ENCODE assay signal across 8 cellular contexts in the genomic region with DNA sequence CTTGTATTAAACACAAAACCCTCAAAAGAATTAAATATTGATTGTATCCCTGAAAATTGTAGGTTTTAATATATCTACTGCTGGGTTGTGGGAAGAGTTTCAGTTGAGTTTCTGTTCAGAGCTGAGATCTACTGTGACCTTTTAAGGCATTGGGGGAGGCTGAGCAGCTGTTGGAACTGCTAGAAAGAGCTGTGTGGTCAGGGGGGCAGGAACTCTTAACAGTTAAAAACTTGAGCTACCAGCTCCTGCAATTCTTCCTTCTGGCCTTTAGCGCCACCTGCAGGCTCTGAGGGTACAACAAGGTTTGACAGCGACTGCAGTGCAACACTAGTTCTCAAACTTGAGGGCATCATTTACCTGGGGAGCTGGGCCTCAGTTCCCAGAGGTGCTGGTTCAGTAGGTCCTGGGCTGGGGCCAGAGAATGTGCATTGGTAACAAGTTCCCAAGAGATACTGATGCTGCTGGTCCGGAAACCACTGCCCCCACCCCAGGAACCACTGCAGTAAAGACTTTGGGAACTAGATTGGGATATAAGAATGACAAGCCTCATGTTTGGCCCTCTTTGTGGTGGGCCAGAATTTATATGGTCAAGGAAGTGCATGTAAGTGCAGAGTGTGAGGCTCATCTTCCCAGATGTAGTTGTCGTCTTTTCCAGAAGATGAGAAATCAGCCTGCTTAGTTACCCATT. TPM values are rescaled to one million over a fixed set of nuclear protein-coding genes. Genes with fewer than 3 reads are reported as not detected.
A peak's percentile ranks its signal among the peaks of the same experiment; 100 is the strongest.
DNase-seq lines count a peak whose midpoint lies in the region; ATAC-seq and TF ChIP-seq lines count a peak whose summit lies in the region.

No MANE protein-coding gene starts in this region.

- peak; percentile 100 for DNase-seq in AML-193 (lab: John Stamatoyannopoulos, UW)
- peak; percentile 29 for DNase-seq in NCI-H345 treated with DMSO at 0.1 percent for 48 hours (lab: John Stamatoyannopoulos, UW; ENCODE audit: unreplicated experiment)
- peak; percentile 86 for DNase-seq in activated CD4-positive, CD25-positive, alpha-beta regulatory T cell treated with anti-CD3 and anti-CD28 coated beads, Interleukin-2, amount 50 U/mL, for 16 hours (ENCODE audit: low read depth, low spot score)
- peak; percentile 93 for DNase-seq in cerebellar cortex (ENCODE audit: low spot score)
- peak; percentile 43 for DNase-seq in kidney epithelial cell (ENCODE audit: low read depth)
- peak; percentile 95 to 96 for DNase-seq in stimulated activated CD4-positive, alpha-beta T cell treated with anti-CD3 and anti-CD28 coated beads, Interleukin-2, amount 100 ng/mL, for 24 hours

- TF ChIP-seq CTCF in kidney epithelial cell (IDR thresholded peaks at IDR 0.05; ENCODE audit: insufficient read depth, low read length, poor library complexity, severe bottlenecking): peak; percentile 83

- ATAC-seq in GM19025 (IDR thresholded peaks at IDR 0.05; ENCODE audit: low read depth, unreplicated experiment) (peak; percentile 36), HG03280 (IDR thresholded peaks at IDR 0.05; ENCODE audit: unreplicated experiment) (peak; percentile 46)

- H3K27me3 ChIP-seq in kidney epithelial cell (ENCODE audit: control insufficient read depth, insufficient read depth, low read length): no peaks in the 10 kb centered on the region

- H3K4me3 ChIP-seq in kidney epithelial cell (ENCODE audit: low read depth, low read length): no peak overlapping the region

- H3K36me3 ChIP-seq in kidney epithelial cell (ENCODE audit: control insufficient read depth, insufficient read depth, low read length): no peaks in the 10 kb centered on the region

RNA-seq across cellular contexts. Expression of a gene that starts 2.5 kb away (rescaled TPM):
- total RNA-seq in kidney epithelial cell: 23.9 and 26.7 TPM in 2 replicates

Comparison
In these comparisons a context has a peak if more than half of its experiments do, and no peak if none do; other contexts are left out.
1. DNase-seq: peak in every context shown above with its lines; median percentile 100 in AML-193; 96 in stimulated activated CD4-positive, alpha-beta T cell treated with anti-CD3 and anti-CD28 coated beads, Interleukin-2, amount 100 ng/mL, for 24 hours; 93 in cerebellar cortex; 86 in activated CD4-positive, CD25-positive, alpha-beta regulatory T cell treated with anti-CD3 and anti-CD28 coated beads, Interleukin-2, amount 50 U/mL, for 16 hours; 43 in kidney epithelial cell; 29 in NCI-H345 treated with DMSO at 0.1 percent for 48 hours.